ENCODE assay signal across 8 cellular contexts in the genomic region with DNA sequence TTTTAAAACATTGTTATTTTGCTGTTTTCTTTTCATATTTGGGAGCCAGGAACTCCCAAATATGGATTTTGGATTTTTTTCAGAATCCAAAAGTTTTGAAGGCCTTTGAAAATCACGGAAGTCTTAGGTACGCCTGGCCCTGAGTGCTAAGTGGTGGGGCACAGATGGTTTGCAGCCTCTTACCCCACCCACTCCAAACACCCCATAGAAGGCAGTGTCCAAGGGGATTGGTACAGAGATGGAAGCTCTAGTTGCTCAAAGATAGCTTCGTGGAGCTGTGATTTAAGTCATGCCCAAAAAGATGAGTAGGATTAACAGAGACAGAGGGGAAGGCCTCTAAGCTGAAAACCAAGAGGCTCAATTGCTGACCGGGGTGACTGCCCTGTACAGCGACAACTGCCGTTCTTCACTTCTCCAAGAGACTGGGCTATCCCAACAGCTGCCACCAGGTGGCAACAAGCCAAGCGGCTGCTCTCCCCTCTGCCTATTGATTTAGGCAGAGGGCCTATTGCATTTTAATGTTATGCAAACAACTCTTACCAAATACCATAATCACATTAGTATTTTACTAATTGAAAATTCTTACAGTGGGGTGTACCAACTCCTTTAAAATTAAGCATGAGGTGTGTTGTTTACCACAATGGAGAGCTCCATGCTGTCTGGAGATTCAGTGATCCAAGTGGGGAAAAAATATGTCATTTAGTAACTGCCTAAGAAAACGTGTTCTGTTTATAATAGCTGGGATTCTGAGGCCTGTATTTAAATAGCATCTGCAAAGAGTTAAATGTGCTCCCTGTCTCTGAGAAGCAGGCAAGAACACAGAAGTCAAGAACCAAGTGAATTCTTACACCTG.
DNase-seq lines count a peak whose midpoint lies in the region; ATAC-seq and TF ChIP-seq lines count a peak whose summit lies in the region.

No MANE protein-coding gene starts in this region.

- H4K20me1 ChIP-seq in IMR-90 (ENCODE audit: insufficient read depth, low read length) (no peaks in the 10 kb centered on the region), OCI-LY7 (ENCODE audit: insufficient read depth, low read length) (no peaks in the 10 kb centered on the region)

- no peak overlapping the region for H3K9ac ChIP-seq in IMR-90 (ENCODE audit: low read depth, low read length)

- H3K9me3 ChIP-seq in IMR-90 (ENCODE audit: control insufficient read depth, insufficient read depth, low read length) (no peaks in the 10 kb centered on the region), OCI-LY7 (ENCODE audit: low read length) (no peaks in the 10 kb centered on the region)
- no peaks in the 10 kb centered on the region for H3K9me3 ChIP-seq in naive thymus-derived CD4-positive, alpha-beta T cell (ENCODE audit: control insufficient read depth in 2 of 3, low read length in 3 of 3)

- no peak overlapping the region for H4K5ac ChIP-seq in IMR-90 (ENCODE audit: low read depth, low read length)

- H3K36me3 Mint-ChIP-seq in naive thymus-derived CD4-positive, alpha-beta T cell = peaks cover 0 to 9% (median 4%) of the 10 kb centered on the region in 5 donors

- H2AK9ac ChIP-seq in IMR-90 (replicated peaks; ENCODE audit: low read depth, low read length, poor library complexity) = no peak overlapping the region

- peak; percentile 80 for TF ChIP-seq CTCF in IMR-90 (conservative IDR thresholded peaks at IDR 0.05; ENCODE audit: low read depth, low read length)
- TF ChIP-seq CTCF in OCI-LY7 (conservative IDR thresholded peaks at IDR 0.05; ENCODE audit: low read length) = peak; percentile 98

- H3K27ac ChIP-seq in IMR-90 (ENCODE audit: insufficient read depth, low read length) (no peak overlapping the region), OCI-LY7 (ENCODE audit: low read depth, low read length, poor library complexity, severe bottlenecking) (no peak overlapping the region)
- no peak overlapping the region for H3K27ac ChIP-seq in naive thymus-derived CD4-positive, alpha-beta T cell (ENCODE audit: low read depth, low read length)

- H3K9me2 ChIP-seq in OCI-LY7 (ENCODE audit: insufficient read depth, low read length) = no peaks in the 10 kb centered on the region

- in situ Hi-C loops in IMR-90 (cut with MboI; ENCODE audit: low sequenced_read_pairs) = loop anchor here (5.0 kb wide), 1 partner anchor 380 kb away; no protein-coding TSS in a partner anchor

- dilution Hi-C loops in IMR-90 (cut with HindIII; ENCODE audit: low sequenced_read_pairs, unreplicated experiment) = no loop called here

- peaks cover 0 to 26% (median 4%) of the 10 kb centered on the region in 5 donors for H3K27me3 Mint-ChIP-seq in naive thymus-derived CD4-positive, alpha-beta T cell

- H3K18ac ChIP-seq in IMR-90 (ENCODE audit: low read depth, low read length) = no peak overlapping the region

- no peak overlapping the region for H2BK15ac ChIP-seq in IMR-90 (ENCODE audit: low read depth, low read length)

- no peaks in the 10 kb centered on the region for H3K79me1 ChIP-seq in IMR-90 (ENCODE audit: low read depth in 1 of 2, low read length in 2 of 2)

- no peak overlapping the region for H3K4me3 Mint-ChIP-seq in naive thymus-derived CD4-positive, alpha-beta T cell

- peak; percentile 81 for TF ChIP-seq RAD21 in IMR-90 (IDR thresholded peaks at IDR 0.05; ENCODE audit: low read length)

- no peaks in the 10 kb centered on the region for H3K79me2 ChIP-seq in OCI-LY7 (ENCODE audit: insufficient read depth, low read depth, low read length)

- H3K23ac ChIP-seq in IMR-90 (ENCODE audit: low read depth, low read length) = no peak overlapping the region

- CTCF ChIA-PET in IMR-90 (lab: Yijun Ruan, JAX) (interaction anchor here (0.7 to 2.0 kb wide), 10 partner anchors 9 to 380 kb away, joined by 3 to 8 read pairs (median 4); no protein-coding TSS in a partner anchor), OCI-LY7 (lab: Charles Lee; ENCODE audit: unreplicated experiment) (no interaction called here)
- CTCF ChIA-PET in naive thymus-derived CD4-positive, alpha-beta T cell (lab: Charles Lee) = interaction anchor here (0.6 to 4.2 kb wide), 10 partner anchors 25 to 1492 kb away, joined by 3 to 56 read pairs (median 3); no protein-coding TSS in a partner anchor

- peak; percentile 64 for DNase-seq in Daoy (ENCODE audit: low read depth)
- peak; percentile 59 for DNase-seq in IMR-90
- peak; percentile 79 for DNase-seq in OCI-LY7 (ENCODE audit: low spot score)
- peak; percentile 82 for DNase-seq in activated T-cell treated with anti-CD3 and anti-CD28 coated beads for 1 hour (ENCODE audit: low read depth)
- peak; percentile 49 to 83 (median 70) for DNase-seq in naive thymus-derived CD4-positive, alpha-beta T cell
- DNase-seq in stimulated activated CD8-positive, alpha-beta memory T cell treated with anti-CD3 and anti-CD28 coated beads, Interleukin-7, amount 100 ng/mL, for 48 hours (ENCODE audit: extremely low read depth in 1 of 2, low read depth in 1 of 2) = peak; percentile 43 to 71

- H3K14ac ChIP-seq in IMR-90 (replicated peaks; ENCODE audit: low read depth, low read length) = no peak overlapping the region

- peaks cover 0 to 3% (median 0%) of the 10 kb centered on the region in 7 donors for H3K4me1 Mint-ChIP-seq in naive thymus-derived CD4-positive, alpha-beta T cell

- H4K91ac ChIP-seq in IMR-90 (ENCODE audit: insufficient read depth, low read depth, low read length) = no peak overlapping the region

- H3K4me1 ChIP-seq in IMR-90 (ENCODE audit: control insufficient read depth, insufficient read depth, low read length) (no peaks in the 10 kb centered on the region), OCI-LY7 (ENCODE audit: insufficient read depth, low read length, poor library complexity, severe bottlenecking) (no peaks in the 10 kb centered on the region)
- no peaks in the 10 kb centered on the region for H3K4me1 ChIP-seq in naive thymus-derived CD4-positive, alpha-beta T cell (ENCODE audit: control insufficient read depth in 2 of 2, insufficient read depth in 2 of 2, low read length in 2 of 2)

- BruUV-seq in IMR-90 (replicated peaks; lab: Mats Ljungman, UMichigan) = no TSS peak
- BruUV-seq in OCI-LY7 (replicated peaks; lab: Mats Ljungman, UMichigan) = no TSS peak

- intact Hi-C loops in IMR-90 (cut with micrococcal nuclease) = loop anchor here (1.0 kb wide), 1 partner anchor 379 kb away; no protein-coding TSS in a partner anchor
- intact Hi-C loops in OCI-LY7 (cut with micrococcal nuclease; ENCODE audit: unreplicated experiment) = loop anchor here (1.0 to 2.0 kb wide), 2 partner anchors 326 to 379 kb away; no protein-coding TSS in a partner anchor
- intact Hi-C loops in naive thymus-derived CD4-positive, alpha-beta T cell (cut with micrococcal nuclease) = loop anchor here (1.0 to 10.0 kb wide), 6 partner anchors 65 to 772 kb away; partner anchors contain the start of genes C15orf61 (in 2 of the 2), CLN6 (in 1 of the 2) and MAP2K5 (in 1 of the 2)

- H3K4me3 ChIP-seq in IMR-90 (ENCODE audit: insufficient read depth, low read depth, low read length) (no peak overlapping the region), OCI-LY7 (ENCODE audit: low read depth, low read length, poor library complexity, severe bottlenecking) (no peak overlapping the region)
- no peak overlapping the region for H3K4me3 ChIP-seq in naive thymus-derived CD4-positive, alpha-beta T cell (ENCODE audit: low read length)

- ATAC-seq in IMR-90 (ENCODE audit: low read depth) (peak; percentile 97), esophagus mucosa (peak; percentile 83), GM19324 (IDR thresholded peaks at IDR 0.05; ENCODE audit: low FRiP score, unreplicated experiment) (no peak)
- ATAC-seq in naive thymus-derived CD4-positive, alpha-beta T cell = peak; percentile 94

- TF ChIP-seq POLR2A in IMR-90 (IDR thresholded peaks at IDR 0.05; ENCODE audit: low read depth, low read length) = no peak

- no peak overlapping the region for H2BK120ac ChIP-seq in IMR-90 (ENCODE audit: low read depth, low read length)

- POLR2A ChIA-PET in IMR-90 (lab: Charles Lee; ENCODE audit: unreplicated experiment) = no interaction called here
- POLR2A ChIA-PET in OCI-LY7 (lab: Charles Lee) = interaction anchor here (1.0 kb wide), 1 partner anchor 378 kb away, joined by 3 read pairs; no protein-coding TSS in a partner anchor
- POLR2A ChIA-PET in naive thymus-derived CD4-positive, alpha-beta T cell (lab: Charles Lee) = interaction anchor here (0.7 to 2.4 kb wide), 3 partner anchors 64 to 383 kb away, joined by 3 to 12 read pairs (median 3); partner anchors contain the start of gene RNU6-1

- peaks cover 15% of the 10 kb centered on the region for H3K27me3 ChIP-seq in IMR-90 (ENCODE audit: control insufficient read depth, insufficient read depth, low read length)
- no peaks in the 10 kb centered on the region for H3K27me3 ChIP-seq in naive thymus-derived CD4-positive, alpha-beta T cell (ENCODE audit: control insufficient read depth in 2 of 2, insufficient read depth in 2 of 2, low read length in 2 of 2)

- no CpG with 5 or more reads among the region's 8 CpGs for WGBS in IMR-90 (ENCODE audit: extremely low coverage in 2 of 2, insufficient read length in 1 of 2), 2 experiments

- no peak overlapping the region for H2AK5ac ChIP-seq in IMR-90 (ENCODE audit: low read depth, low read length)

- no peak overlapping the region for H3K27ac Mint-ChIP-seq in naive thymus-derived CD4-positive, alpha-beta T cell

- no peak overlapping the region for H3K56ac ChIP-seq in IMR-90 (ENCODE audit: extremely low read depth, insufficient read depth, low read length)

- no peaks in the 10 kb centered on the region for H3K9me1 ChIP-seq in IMR-90 (ENCODE audit: insufficient read depth, low read length)

- H3K4ac ChIP-seq in IMR-90 (ENCODE audit: low read depth, low read length) = no peak overlapping the region

- H3K4me2 ChIP-seq in IMR-90 (ENCODE audit: low read depth, low read length) (no peak overlapping the region), OCI-LY7 (ENCODE audit: low read length) (no peak overlapping the region)

- peaks cover 0 to 2% (median 0%) of the 10 kb centered on the region in 11 donors for H3K9me3 Mint-ChIP-seq in naive thymus-derived CD4-positive, alpha-beta T cell

- H2BK5ac ChIP-seq in IMR-90 (ENCODE audit: low read depth, low read length, poor library complexity, severe bottlenecking) = no peak overlapping the region

- no peak overlapping the region for H4K8ac ChIP-seq in IMR-90 (ENCODE audit: low read depth in 2 of 2, low read length in 2 of 2)

- H2AFZ ChIP-seq in IMR-90 (replicated peaks; ENCODE audit: low read length, poor library complexity) = peak overlapping the region; percentile 81
- no peak overlapping the region for H2AFZ ChIP-seq in OCI-LY7 (ENCODE audit: low read length)

- no peak overlapping the region for H2BK20ac ChIP-seq in IMR-90 (ENCODE audit: low read depth, low read length)

- no peaks in the 10 kb centered on the region for H3K36me3 ChIP-seq in IMR-90 (ENCODE audit: control insufficient read depth, insufficient read depth, low read length)
- no peaks in the 10 kb centered on the region for H3K36me3 ChIP-seq in OCI-LY7 (ENCODE audit: insufficient read depth, low read length)
- H3K36me3 ChIP-seq in naive thymus-derived CD4-positive, alpha-beta T cell (ENCODE audit: control insufficient read depth in 2 of 3, insufficient read depth in 3 of 3, low read length in 3 of 3) = no peaks in the 10 kb centered on the region

TF ChIP-seq in IMR-90, 13 proteins besides CTCF, POLR2A, EP300 and RAD21 (continues in another document):
- TF ChIP-seq RFX5 (IDR thresholded peaks at IDR 0.05; ENCODE audit: low read depth, low read length) (no peak), MAZ (IDR thresholded peaks at IDR 0.05; ENCODE audit: borderline replicate concordance, low read depth, low read length) (no peak), BHLHE40 (IDR thresholded peaks at IDR 0.05; ENCODE audit: low read depth, low read length) (no peak)
